In genomic region chr1:3471356-3472087, GRCh38 we compare ENCODE assay signal across 2 cellular contexts.
TF ChIP-seq lines count a peak whose summit lies in the region.

No MANE protein-coding gene starts in this region.

TF ChIP-seq in IMR-90, 13 proteins besides CTCF, POLR2A, EP300 and RAD21 (continued from another document):
- TF ChIP-seq SMC3 (IDR thresholded peaks at IDR 0.05; ENCODE audit: low read depth, low read length) (peak; percentile 18; the same call in 1 of the 2 replicates), ELK1 (IDR thresholded peaks at IDR 0.05; ENCODE audit: borderline replicate concordance, low read depth, low read length) (no peak)
TF ChIP-seq in IMR-90: peak in this region for 2.

TF ChIP-seq in endothelial cell of umbilical vein, 7 proteins besides CTCF, POLR2A, EP300 and RAD21:
- TF ChIP-seq MAX (IDR thresholded peaks at IDR 0.05; ENCODE audit: insufficient read depth, insufficient read length) (no peak), POLR2AphosphoS5 (IDR thresholded peaks at IDR 0.05; ENCODE audit: insufficient read depth, low read depth, low read length) (no peak), EZH2 (IDR thresholded peaks at IDR 0.05; ENCODE audit: borderline replicate concordance, low read depth, low read length, severe bottlenecking) (no peak), GATA2 (IDR thresholded peaks at IDR 0.05; ENCODE audit: insufficient read depth, insufficient read length, low read depth, low read length) (no peak), MYC (IDR thresholded peaks at IDR 0.05; ENCODE audit: low read depth, low read length) (no peak), FOS (IDR thresholded peaks at IDR 0.05; ENCODE audit: borderline replicate concordance, insufficient read depth, low read length) (no peak), JUN (IDR thresholded peaks at IDR 0.05; ENCODE audit: borderline replicate concordance, insufficient read depth, insufficient read length, low read depth) (no peak)
